8 cellular contexts compared by ENCODE assay signal in genomic region chr9:129069128-129069824, GRCh38. TPM values are rescaled to one million over a fixed set of nuclear protein-coding genes. Genes with fewer than 3 reads are reported as not detected.
DNase-seq lines count a peak whose midpoint lies in the region; TF ChIP-seq lines count a peak whose summit lies in the region.

No MANE protein-coding gene starts in this region.

- TF ChIP-seq POLR2A in spleen (IDR thresholded peaks at IDR 0.05), result peak in 1 of 3 donors; percentile 4

- H3K36me3 Mint-ChIP-seq in type B pancreatic cell, result peaks cover 5% of the 10 kb centered on the region

- no peaks in the 10 kb centered on the region for H3K27me3 Mint-ChIP-seq in type B pancreatic cell

- H3K4me3 Mint-ChIP-seq in type B pancreatic cell, result no peak overlapping the region

- H3K27me3 ChIP-seq in GM06990 (replicated peaks; ENCODE audit: control insufficient read depth, insufficient read depth, low read length), result no peaks in the 10 kb centered on the region
- no peaks in the 10 kb centered on the region for H3K27me3 ChIP-seq in spleen (replicated peaks in 1 of 7)

- no peaks in the 10 kb centered on the region for H3K4me1 Mint-ChIP-seq in type B pancreatic cell (ENCODE audit: unreplicated experiment)

- H3K4me3 ChIP-seq in GM06990 (replicated peaks; ENCODE audit: low read depth, low read length) (no peak overlapping the region), spleen (peak overlapping the region in 2 of 8 donors; percentile 16 to 50)

- H3K27ac ChIP-seq in spleen, result peak overlapping the region; percentile 64 to 91 (median 80)

- WGBS in spleen, 5 donors, result 29 to 55% (median 38%) methylated on average over 12 to 27 of the region's 27 CpGs

- DNase-seq in GM06990 (ENCODE audit: extremely low read depth, insufficient read length) (peak; percentile 50), KG1 (lab: John Stamatoyannopoulos, UW) (peak; percentile 11), germinal center (ENCODE audit: low spot score) (peak; percentile 65), spleen (peak; percentile 96), DMS53 (lab: John Stamatoyannopoulos, UW) (no peak), type B pancreatic cell (ENCODE audit: extremely low spot score, unreplicated experiment) (no peak), A172 (ENCODE audit: low spot score) (no peak)
- peak in 2 of 3 experiments; percentile 30 to 49 for DNase-seq in activated CD8-positive, alpha-beta memory T cell treated with anti-CD3 and anti-CD28 coated beads for 48 hours (ENCODE audit: low read depth in 2 of 3, low spot score in 2 of 3)

- H3K9me3 Mint-ChIP-seq in type B pancreatic cell, result no peaks in the 10 kb centered on the region

- no peaks in the 10 kb centered on the region for H3K9me3 ChIP-seq in spleen

- intact Hi-C loops in spleen (cut with DNase I; ENCODE audit: low total_unique reads), result no loop called here

- H3K36me3 ChIP-seq in GM06990 (ENCODE audit: control insufficient read depth, insufficient read depth, low read length) (peaks cover 21% of the 10 kb centered on the region), spleen (peaks cover 0 to 77% (median 43%) of the 10 kb centered on the region in 6 donors)

- no peak overlapping the region for H3K27ac Mint-ChIP-seq in type B pancreatic cell

- TF ChIP-seq CTCF in GM06990 (IDR thresholded peaks at IDR 0.05; ENCODE audit: insufficient read depth, low read length, poor library complexity, severe bottlenecking), result no peak
- TF ChIP-seq CTCF in spleen (IDR thresholded peaks at IDR 0.05 in 8 of 11, conservative IDR thresholded peaks at IDR 0.05 in 3 of 11), result peak in 6 of 11 experiments; percentile 6 to 45 (median 32)
- TF ChIP-seq CTCF in type B pancreatic cell (conservative IDR thresholded peaks at IDR 0.05), result no peak

- H3K4me1 ChIP-seq in spleen, result peaks cover 3 to 53% (median 28%) of the 10 kb centered on the region in 6 donors

RNA-seq across cellular contexts. Expression of gene DOLPP1, which starts 11.6 kb away (rescaled TPM):
- total RNA-seq in spleen (10 to 100 TPM in 2 of 7 donors, 1 to 10 TPM in 5; 6.0 to 10.1 (median 9.0) TPM), type B pancreatic cell (ENCODE audit: low replicate concordance) (20.2 and 21.1 TPM in 2 replicates)
- 1 to 10 TPM; 4.8 to 8.0 (median 5.1) TPM for polyA plus RNA-seq in spleen
- total RNA-seq in A172 (2014; rRNA removed; shearing (Covaris generic)), result 20.4 and 22.1 TPM in 2 replicates

RNA-seq across cellular contexts. Expression of gene MIGA2, which starts 32.9 kb away (rescaled TPM):
- total RNA-seq in spleen, result 10 to 100 TPM; 22.7 to 47.1 (median 34.4) TPM
- 10 to 100 TPM; 20.2 to 34.5 (median 30.3) TPM for polyA plus RNA-seq in spleen
- total RNA-seq in type B pancreatic cell (ENCODE audit: low replicate concordance), result 38.4 and 41.6 TPM in 2 replicates
- total RNA-seq in A172 (2014; rRNA removed; shearing (Covaris generic)), result 28.6 and 33.0 TPM in 2 replicates

RNA-seq across cellular contexts. Expression of gene SH3GLB2, which starts 41.1 kb away (rescaled TPM):
- total RNA-seq in spleen, result 10 to 100 TPM; 69.1 to 87.3 (median 75.9) TPM
- 100 to 1,000 TPM in 1 of 3 donors, 10 to 100 TPM in 2; 53.3 to 109 (median 77.8) TPM for polyA plus RNA-seq in spleen
- 126 and 224 TPM in 2 replicates for total RNA-seq in type B pancreatic cell (ENCODE audit: low replicate concordance)
- 155 and 156 TPM in 2 replicates for total RNA-seq in A172 (2014; rRNA removed; shearing (Covaris generic))

RNA-seq across cellular contexts. Expression of gene CRAT, which starts 41.3 kb away (rescaled TPM):
- total RNA-seq in spleen (10 to 100 TPM; 14.9 to 32.3 (median 23.9) TPM), type B pancreatic cell (ENCODE audit: low replicate concordance) (14.5 and 28.4 TPM in 2 replicates)
- 10 to 100 TPM in 1 of 3 donors, 1 to 10 TPM in 2; 5.7 to 11.8 (median 7.1) TPM for polyA plus RNA-seq in spleen
- 52.7 and 69.4 TPM in 2 replicates for total RNA-seq in A172 (2014; rRNA removed; shearing (Covaris generic))

RNA-seq across cellular contexts. Expression of gene PTPA, which starts 41.9 kb away (rescaled TPM):
- total RNA-seq in spleen (100 to 1,000 TPM in 3 of 7 donors, 10 to 100 TPM in 4; 71.5 to 107 (median 88.9) TPM), type B pancreatic cell (ENCODE audit: low replicate concordance) (102 and 115 TPM in 2 replicates)
- 100 to 1,000 TPM in 1 of 3 donors, 10 to 100 TPM in 2; 38.8 to 104 (median 65.4) TPM for polyA plus RNA-seq in spleen
- total RNA-seq in A172 (2014; rRNA removed; shearing (Covaris generic)), result 150 and 174 TPM in 2 replicates

Comparison
In these comparisons a context has a peak if more than half of its experiments do, and no peak if none do; other contexts are left out.
1. DNase-seq: peak in GM06990 (single experiment), KG1 (single experiment), activated CD8-positive, alpha-beta memory T cell treated with anti-CD3 and anti-CD28 coated beads for 48 hours (2 of 3), germinal center (single experiment) and spleen (single experiment); none in DMS53 (single experiment), type B pancreatic cell (single experiment) and A172 (single experiment).
2. CTCF ChIP-seq: peak in spleen (6 of 11); none in GM06990 (single experiment) and type B pancreatic cell (single experiment).